ENCODE assay signal across 9 cellular contexts in the genomic region with DNA sequence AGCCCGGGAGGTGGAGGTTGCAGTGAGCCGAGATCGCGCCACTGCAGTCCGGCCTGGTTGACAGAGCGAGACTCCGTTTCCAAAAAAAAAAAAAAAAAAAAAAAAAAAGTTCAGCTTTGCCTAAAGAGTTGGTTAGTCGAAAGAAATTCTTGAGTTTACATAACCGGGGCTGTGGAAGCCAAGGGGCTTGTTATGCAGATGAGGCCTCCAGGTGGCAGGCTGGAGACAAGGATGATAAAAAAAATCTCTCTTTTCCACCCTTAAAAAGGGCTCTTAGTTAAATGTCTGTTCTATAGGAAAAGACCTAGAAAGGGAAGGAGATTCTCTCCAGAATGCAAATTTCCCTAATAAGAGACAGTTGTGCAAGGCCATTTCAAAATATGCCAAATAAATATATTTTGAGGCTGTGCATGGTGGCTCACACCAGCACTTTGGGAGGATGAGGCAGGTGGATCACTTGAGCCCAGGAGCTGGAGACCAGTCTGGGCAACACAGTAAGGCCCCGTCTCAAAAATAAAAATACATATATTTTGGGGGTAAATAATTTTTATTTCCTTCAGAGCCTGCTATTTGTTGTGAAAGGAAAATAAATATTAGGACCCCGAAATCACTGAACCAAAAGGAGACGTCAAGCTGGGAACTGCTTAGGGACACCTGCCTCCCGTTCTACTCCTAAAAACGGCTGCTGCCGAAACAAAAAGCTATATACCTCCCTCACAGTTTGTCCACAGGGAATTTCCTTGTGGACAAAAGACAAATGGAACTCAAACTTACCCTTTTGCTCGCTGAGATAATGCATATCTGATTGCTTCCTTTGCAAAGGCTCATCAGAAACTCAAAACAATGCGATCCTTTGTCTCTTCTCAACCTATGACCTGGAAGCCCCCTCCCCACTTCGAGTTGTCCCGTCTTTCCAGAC. TPM values are rescaled to one million over a fixed set of nuclear protein-coding genes. Genes with fewer than 3 reads are reported as not detected.
DNase-seq lines count a peak whose midpoint lies in the region; ATAC-seq and TF ChIP-seq lines count a peak whose summit lies in the region.
"Had no signal": no experiment of that assay in that cellular context is flagged by ENCODE, and none has a peak within 500 bp of the region (broad histone marks: within the 10 kb centered on the region; RNA-seq: fewer than 3 reads in every experiment).

No MANE protein-coding gene starts in this region.

- H2AFZ ChIP-seq in OCI-LY1 (ENCODE audit: low read length), result no peak overlapping the region

- TF ChIP-seq CTCF in GM13977 (IDR thresholded peaks at IDR 0.05; ENCODE audit: extremely low read depth, insufficient read depth, missing control alignments) (peak; percentile 67), OCI-LY1 (IDR thresholded peaks at IDR 0.05; ENCODE audit: low read length) (peak; percentile 79), retinal pigment epithelial cell (conservative IDR thresholded peaks at IDR 0.05; ENCODE audit: low read depth, low read length) (peak; percentile 82)

- H3K36me3 ChIP-seq in OCI-LY1 (ENCODE audit: insufficient read depth, low read length), result no peaks in the 10 kb centered on the region

- WGBS in right cardiac atrium, result 34% methylated on average over 19 of the region's 19 CpGs

- H3K27ac ChIP-seq in OCI-LY1 (ENCODE audit: low read depth, low read length, poor library complexity, severe bottlenecking) (no peak overlapping the region), right cardiac atrium (ENCODE audit: low read length) (no peak overlapping the region)

- H3K9me3 ChIP-seq in OCI-LY1 (ENCODE audit: low read length) (no peaks in the 10 kb centered on the region), right cardiac atrium (ENCODE audit: control insufficient read depth, low read length) (no peaks in the 10 kb centered on the region)

- H4K20me1 ChIP-seq in OCI-LY1 (ENCODE audit: insufficient read depth, low read length), result no peaks in the 10 kb centered on the region

- H3K27me3 ChIP-seq in OCI-LY1 (ENCODE audit: insufficient read depth, low read length) (peaks cover 5% of the 10 kb centered on the region; the same call in 1 of the 2 replicates), right cardiac atrium (ENCODE audit: control insufficient read depth, insufficient read depth) (no peaks in the 10 kb centered on the region)

- no peak overlapping the region for H3K4me2 ChIP-seq in OCI-LY1 (ENCODE audit: low read length)

- no peaks in the 10 kb centered on the region for H3F3A ChIP-seq in OCI-LY1 (ENCODE audit: insufficient read depth, low read length)

- no peaks in the 10 kb centered on the region for H3K79me2 ChIP-seq in OCI-LY1 (ENCODE audit: insufficient read depth, low read length)

- ATAC-seq in right cardiac atrium, result no peak
- no peak for ATAC-seq in GM19467 (IDR thresholded peaks at IDR 0.05; ENCODE audit: unreplicated experiment)
- ATAC-seq in HG02973 (IDR thresholded peaks at IDR 0.05; ENCODE audit: unreplicated experiment), result no peak

- in situ Hi-C loops in GM13977 (cut with MboI; ENCODE audit: low pct_unique_long_range_greater_than_20kb, low sequenced_read_pairs, unreplicated experiment), result loop anchor here (10.0 kb wide), 1 partner anchor 50 kb away; no protein-coding TSS in a partner anchor

- H3K9me2 ChIP-seq in OCI-LY1 (ENCODE audit: low read depth, low read length), result no peaks in the 10 kb centered on the region

- no peak overlapping the region for H3K9ac ChIP-seq in OCI-LY1 (ENCODE audit: low read length)

- intact Hi-C loops in right cardiac atrium (cut with DNase I), result loop anchor here in 3 of 4 donors (5.0 to 10.0 kb wide), 2 partner anchors 50 to 52 kb away; no protein-coding TSS in a partner anchor

- H3K4me1 ChIP-seq in OCI-LY1 (ENCODE audit: insufficient read depth, low read length, severe bottlenecking), result peaks cover 7% of the 10 kb centered on the region
- H3K4me1 ChIP-seq in right cardiac atrium (ENCODE audit: control insufficient read depth, insufficient read depth, low read length), result peaks cover 2% of the 10 kb centered on the region

- DNase-seq in Ammon's horn (ENCODE audit: low spot score), result peak; percentile 63
- peak; percentile 85 for DNase-seq in GM13977 (ENCODE audit: low spot score)
- DNase-seq in amniotic epithelial cell (ENCODE audit: low read depth), result peak; percentile 71
- peak; percentile 72 to 90 (median 83) for DNase-seq in right cardiac atrium
- DNase-seq in retinal pigment epithelial cell (ENCODE audit: low read depth), result peak; percentile 25

- H3K4me3 ChIP-seq in OCI-LY1 (ENCODE audit: low read depth, low read length, poor library complexity, severe bottlenecking) (no peak overlapping the region), right cardiac atrium (ENCODE audit: low read length) (no peak overlapping the region), retinal pigment epithelial cell (ENCODE audit: low read length) (no peak overlapping the region)

RNA-seq across cellular contexts. Expression of a gene that starts 2.4 kb away (rescaled TPM):
- 100 to 1,000 TPM; 180 to 290 (median 240) TPM for total RNA-seq in right cardiac atrium
- polyA plus RNA-seq in right cardiac atrium, result 393 TPM

RNA-seq across cellular contexts. Expression of a gene that starts 5.8 kb away (rescaled TPM):
- total RNA-seq in right cardiac atrium, result not detected
- not detected for polyA plus RNA-seq in right cardiac atrium
- total RNA-seq: skeletal muscle tissue had no signal

RNA-seq across cellular contexts. Expression of a gene that starts 8.7 kb away (rescaled TPM):
- total RNA-seq in right cardiac atrium, result 100 to 1,000 TPM in 3 of 4 donors, 10 to 100 TPM in 1; 85.0 to 169 (median 116) TPM
- 235 TPM for polyA plus RNA-seq in right cardiac atrium

RNA-seq across cellular contexts. Expression of a gene that starts 15.5 kb away (rescaled TPM):
- 100 to 1,000 TPM; 263 to 569 (median 519) TPM for total RNA-seq in right cardiac atrium
- polyA plus RNA-seq in right cardiac atrium, result 749 TPM

RNA-seq across cellular contexts. Expression of a gene that starts 16.2 kb away (rescaled TPM):
- 10 to 100 TPM in 3 of 4 donors, 1 to 10 TPM in 1; 9.9 to 15.8 (median 11.9) TPM for total RNA-seq in right cardiac atrium
- polyA plus RNA-seq in right cardiac atrium, result 18.7 TPM

Comparison
In these comparisons a context has a peak if more than half of its experiments do, and no peak if none do; other contexts are left out.
1. DNase-seq: peak in every context shown above with its lines; median percentile 85 in GM13977; 83 in right cardiac atrium; 71 in amniotic epithelial cell; 63 in Ammon's horn; 25 in retinal pigment epithelial cell.